ENCODE assay signal across 2 cellular contexts in the genomic region with DNA sequence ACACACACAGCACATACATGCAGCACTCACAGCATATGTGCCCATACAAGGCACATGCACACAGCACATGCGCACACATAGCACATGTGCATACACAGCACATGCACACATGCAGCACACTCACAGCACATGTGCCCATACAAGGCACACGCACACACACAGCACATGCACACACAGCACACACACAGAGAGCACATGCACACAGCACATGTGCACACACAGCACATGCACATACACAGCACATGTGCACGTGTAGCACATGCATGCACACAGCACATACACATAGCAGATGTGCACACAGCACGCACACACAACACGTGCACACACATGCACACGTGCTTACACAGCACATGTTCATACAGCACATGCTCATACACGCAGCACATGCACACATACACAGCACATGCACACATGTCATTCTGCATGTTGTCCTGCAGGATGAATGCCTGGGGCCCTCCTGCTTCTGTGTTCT.
TF ChIP-seq lines count a peak whose summit lies in the region.

No MANE protein-coding gene starts in this region.

TF ChIP-seq in HEK293, 187 proteins besides CTCF, POLR2A, EP300 and RAD21:
- TF ChIP-seq, protein P1, sequence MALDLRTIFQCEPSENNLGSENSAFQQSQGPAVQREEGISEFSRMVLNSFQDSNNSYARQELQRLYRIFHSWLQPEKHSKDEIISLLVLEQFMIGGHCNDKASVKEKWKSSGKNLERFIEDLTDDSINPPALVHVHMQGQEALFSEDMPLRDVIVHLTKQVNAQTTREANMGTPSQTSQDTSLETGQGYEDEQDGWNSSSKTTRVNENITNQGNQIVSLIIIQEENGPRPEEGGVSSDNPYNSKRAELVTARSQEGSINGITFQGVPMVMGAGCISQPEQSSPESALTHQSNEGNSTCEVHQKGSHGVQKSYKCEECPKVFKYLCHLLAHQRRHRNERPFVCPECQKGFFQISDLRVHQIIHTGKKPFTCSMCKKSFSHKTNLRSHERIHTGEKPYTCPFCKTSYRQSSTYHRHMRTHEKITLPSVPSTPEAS (tag by site-specific recombination; IDR thresholded peaks at IDR 0.05): peak; percentile 77; the same call in 1 of the 2 replicates
- TF ChIP-seq, protein P2, sequence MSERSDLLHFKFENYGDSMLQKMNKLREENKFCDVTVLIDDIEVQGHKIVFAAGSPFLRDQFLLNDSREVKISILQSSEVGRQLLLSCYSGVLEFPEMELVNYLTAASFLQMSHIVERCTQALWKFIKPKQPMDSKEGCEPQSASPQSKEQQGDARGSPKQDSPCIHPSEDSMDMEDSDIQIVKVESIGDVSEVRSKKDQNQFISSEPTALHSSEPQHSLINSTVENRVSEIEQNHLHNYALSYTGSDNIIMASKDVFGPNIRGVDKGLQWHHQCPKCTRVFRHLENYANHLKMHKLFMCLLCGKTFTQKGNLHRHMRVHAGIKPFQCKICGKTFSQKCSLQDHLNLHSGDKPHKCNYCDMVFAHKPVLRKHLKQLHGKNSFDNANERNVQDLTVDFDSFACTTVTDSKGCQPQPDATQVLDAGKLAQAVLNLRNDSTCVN (tag by site-specific recombination; optimal IDR thresholded peaks at IDR 0.05): peak; percentile 25
- TF ChIP-seq ZBTB21 (tag by site-specific recombination; IDR thresholded peaks at IDR 0.05): no peak
- TF ChIP-seq ZNF133 (tag by site-specific recombination; IDR thresholded peaks at IDR 0.05): no peak
- TF ChIP-seq KLF9 (tag by site-specific recombination; IDR thresholded peaks at IDR 0.05; ENCODE audit: low read depth): no peak

TF ChIP-seq in H1, 55 proteins besides CTCF, POLR2A, EP300 and RAD21:
- TF ChIP-seq, protein P3, sequence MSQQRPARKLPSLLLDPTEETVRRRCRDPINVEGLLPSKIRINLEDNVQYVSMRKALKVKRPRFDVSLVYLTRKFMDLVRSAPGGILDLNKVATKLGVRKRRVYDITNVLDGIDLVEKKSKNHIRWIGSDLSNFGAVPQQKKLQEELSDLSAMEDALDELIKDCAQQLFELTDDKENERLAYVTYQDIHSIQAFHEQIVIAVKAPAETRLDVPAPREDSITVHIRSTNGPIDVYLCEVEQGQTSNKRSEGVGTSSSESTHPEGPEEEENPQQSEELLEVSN (IDR thresholded peaks at IDR 0.05): no peak
- TF ChIP-seq BCL11A (IDR thresholded peaks at IDR 0.05; ENCODE audit: low read depth in 2 of 2, low read length in 2 of 2): no peak
TF ChIP-seq in H1: peak in this region for 0.
